Comparison of ENCODE assay signal across 16 cellular contexts in genomic region chr1:26703466-26703865, GRCh38. TPM values are rescaled to one million over a fixed set of nuclear protein-coding genes. Genes with fewer than 3 reads are reported as not detected.
DNase-seq lines count a peak whose midpoint lies in the region; ATAC-seq and TF ChIP-seq lines count a peak whose summit lies in the region.
"Had no signal": no experiment of that assay in that cellular context is flagged by ENCODE, and none has a peak within 500 bp of the region (broad histone marks: within the 10 kb centered on the region; RNA-seq: fewer than 3 reads in every experiment).

No MANE protein-coding gene starts in this region.

- H3K27me3 Mint-ChIP-seq in activated T-helper 17 cell treated with anti-CD3 and anti-CD28 coated beads, Interleukin-2, amount 50 U/mL, for 72 hours = no peaks in the 10 kb centered on the region
- no peaks in the 10 kb centered on the region for H3K27me3 Mint-ChIP-seq in memory B cell

- peaks cover 45% of the 10 kb centered on the region for H3F3A ChIP-seq in GM23248 (ENCODE audit: insufficient read depth)

- no peaks in the 10 kb centered on the region for H3K9me2 ChIP-seq in GM23248 (ENCODE audit: insufficient read depth)

- POLR2A ChIA-PET in A673 (lab: Charles Lee; ENCODE audit: low non-redundant PET) = interaction anchor here (0.6 kb wide), 1 partner anchor 37 kb away, joined by 4 read pairs; no protein-coding TSS in a partner anchor

- H3K27ac Mint-ChIP-seq in activated T-helper 17 cell treated with anti-CD3 and anti-CD28 coated beads, Interleukin-2, amount 50 U/mL, for 72 hours = peak overlapping the region; percentile 61
- H3K27ac Mint-ChIP-seq in memory B cell = peak overlapping the region; percentile 25

- H3K36me3 ChIP-seq in A673 (ENCODE audit: insufficient read depth, low read length, poor library complexity, severe bottlenecking) (no peaks in the 10 kb centered on the region), GM23248 (ENCODE audit: low read depth) (no peaks in the 10 kb centered on the region), lower lobe of right lung (no peaks in the 10 kb centered on the region)

- intact Hi-C loops in A673 (cut with micrococcal nuclease; ENCODE audit: unreplicated experiment) = no loop called here
- intact Hi-C loops in lower lobe of right lung (cut with DNase I) = no loop called here

- H3K4me1 ChIP-seq in A673 (ENCODE audit: insufficient read depth, low read length, poor library complexity, severe bottlenecking) (peaks cover 71% of the 10 kb centered on the region), GM23248 (ENCODE audit: insufficient read depth) (peaks cover 89% of the 10 kb centered on the region), lower lobe of right lung (peaks cover 100% of the 10 kb centered on the region)

- peaks cover 31% of the 10 kb centered on the region for H3K36me3 Mint-ChIP-seq in activated T-helper 17 cell treated with anti-CD3 and anti-CD28 coated beads, Interleukin-2, amount 50 U/mL, for 72 hours (ENCODE audit: low read depth)
- peaks cover 2% of the 10 kb centered on the region for H3K36me3 Mint-ChIP-seq in memory B cell

- no peaks in the 10 kb centered on the region for H3K9me3 ChIP-seq in A673 (ENCODE audit: low read depth, low read length, poor library complexity, severe bottlenecking)
- H3K9me3 ChIP-seq in GM23248 (ENCODE audit: low read depth) = no peaks in the 10 kb centered on the region
- H3K9me3 ChIP-seq in lower lobe of right lung = no peaks in the 10 kb centered on the region
- H3K9me3 ChIP-seq: spleen had no signal

- no TSS peak for BruUV-seq in A673 (replicated peaks; lab: Mats Ljungman, UMichigan)

- in situ Hi-C loops in GM23248 (cut with MboI) = no loop called here

- peak overlapping the region; percentile 11 for H3K4me2 ChIP-seq in GM23248 (ENCODE audit: unreplicated experiment)

- H3K27ac ChIP-seq in A673 (ENCODE audit: low read depth, low read length, poor library complexity, severe bottlenecking) (peak overlapping the region; percentile 64), GM23248 (0 out of 2 replicates have a peak overlapping the region, but pooled peaks have one; percentile 16), lower lobe of right lung (no peak overlapping the region)
- H3K27ac ChIP-seq: foreskin keratinocyte had no signal

- H3K4me3 ChIP-seq in A673 (ENCODE audit: low read depth, low read length, poor library complexity, severe bottlenecking) (no peak overlapping the region), GM23248 (no peak overlapping the region; the same call in 1 of the 2 replicates), lower lobe of right lung (no peak overlapping the region)
- H3K4me3 ChIP-seq: spleen had no signal

- ATAC-seq in activated T-helper 17 cell treated with anti-CD3 and anti-CD28 coated beads, Interleukin-2, amount 50 U/mL, for 72 hours (replicated peaks) = no peak
- ATAC-seq in memory B cell (ENCODE audit: low read depth) = no peak
- ATAC-seq in GM21619 (IDR thresholded peaks at IDR 0.05; ENCODE audit: unreplicated experiment) = no peak
- ATAC-seq in lower lobe of right lung = no peak
- ATAC-seq: foreskin keratinocyte had no signal

- TF ChIP-seq CTCF in A673 (conservative IDR thresholded peaks at IDR 0.05; ENCODE audit: low read depth, low read length) (no peak), lower lobe of right lung (IDR thresholded peaks at IDR 0.05) (no peak)

- no peak overlapping the region for H3K4me3 Mint-ChIP-seq in activated T-helper 17 cell treated with anti-CD3 and anti-CD28 coated beads, Interleukin-2, amount 50 U/mL, for 72 hours
- no peak overlapping the region for H3K4me3 Mint-ChIP-seq in memory B cell

- peaks cover 31% of the 10 kb centered on the region for H3K4me1 Mint-ChIP-seq in activated T-helper 17 cell treated with anti-CD3 and anti-CD28 coated beads, Interleukin-2, amount 50 U/mL, for 72 hours
- peaks cover 36% of the 10 kb centered on the region for H3K4me1 Mint-ChIP-seq in memory B cell

- H4K20me1 ChIP-seq in GM23248 (ENCODE audit: insufficient read depth) = peaks cover 39% of the 10 kb centered on the region; the same call in 1 of the 2 replicates

- no peak for DNase-seq in A673 (ENCODE audit: low spot score)
- no peak for DNase-seq in GM23248
- no peak for DNase-seq in memory B cell (ENCODE audit: low spot score in 2 of 2)
- no peak for DNase-seq in MV-4-11 (lab: John Stamatoyannopoulos, UW)
- no peak for DNase-seq in lower lobe of right lung
- DNase-seq in activated T-cell treated with anti-CD3 and anti-CD28 coated beads for 4 hours = no peak
- DNase-seq: activated CD4-positive, alpha-beta T cell treated with anti-CD3 and anti-CD28 coated beads for 48 hours; DMS79; dorsolateral prefrontal cortex; foreskin keratinocyte; mesendoderm; NCI-H1092 treated with DMSO at 0.1 percent for 48 hours; NCI-H345; spleen had no signal

- H3K79me2 ChIP-seq in GM23248 (ENCODE audit: insufficient read depth) = peaks cover 100% of the 10 kb centered on the region

- H3K9me3 Mint-ChIP-seq in activated T-helper 17 cell treated with anti-CD3 and anti-CD28 coated beads, Interleukin-2, amount 50 U/mL, for 72 hours = no peaks in the 10 kb centered on the region
- no peaks in the 10 kb centered on the region for H3K9me3 Mint-ChIP-seq in memory B cell

- no peak overlapping the region for H3K9ac ChIP-seq in GM23248

- H2AFZ ChIP-seq in GM23248 = no peak overlapping the region

- no peaks in the 10 kb centered on the region for H3K27me3 ChIP-seq in A673 (replicated peaks; ENCODE audit: insufficient read depth, low read depth, low read length, poor library complexity)
- no peaks in the 10 kb centered on the region for H3K27me3 ChIP-seq in GM23248 (replicated peaks; ENCODE audit: insufficient read depth)
- H3K27me3 ChIP-seq in lower lobe of right lung (ENCODE audit: low read depth) = no peaks in the 10 kb centered on the region
- H3K27me3 ChIP-seq: dorsolateral prefrontal cortex, foreskin keratinocyte, spleen had no signal

- CTCF ChIA-PET in A673 (lab: Charles Lee) = no interaction called here

RNA-seq across cellular contexts. Expression of gene ARID1A, which starts 7.7 kb away (rescaled TPM):
- 120 and 123 TPM in 2 replicates for total RNA-seq in A673 (2021)
- 11.6 and 13.4 TPM in 2 replicates for total RNA-seq in GM23248 (2014; rRNA removed; shearing (Covaris generic))
- polyA plus RNA-seq in GM23248 (2016; fragmentation: Nextera tagmentation; extraction: Ambion mirVana) = 8.2 and 9.4 TPM in 2 replicates
- 10 to 100 TPM; 72.5 to 83.4 TPM for total RNA-seq in activated T-helper 17 cell treated with anti-CD3 and anti-CD28 coated beads, Interleukin-2, amount 50 U/mL, for 72 hours
- 72.4 TPM for total RNA-seq in lower lobe of right lung
